8 cellular contexts compared by ENCODE assay signal in genomic region chr6:41371992-41372525, GRCh38. TPM values are rescaled to one million over a fixed set of nuclear protein-coding genes. Genes with fewer than 3 reads are reported as not detected.
DNase-seq lines count a peak whose midpoint lies in the region; ATAC-seq lines count a peak whose summit lies in the region.

No MANE protein-coding gene starts in this region.

- peak overlapping the region; percentile 38 for H3K27ac Mint-ChIP-seq in T-helper 1 cell treated with Interleukin-12 subunit alpha and Interleukin-12 subunit beta and Interleukin-4 antibody, amounts not matched to agents 30 μg/mL and 1 μg/mL, for 36 hours
- no peak overlapping the region for H3K27ac Mint-ChIP-seq in activated naive CD8-positive, alpha-beta T cell
- peak overlapping the region in 2 of 6 donors; percentile 79 to 81 for H3K27ac Mint-ChIP-seq in immature natural killer cell
- H3K27ac Mint-ChIP-seq in stimulated activated naive CD8-positive, alpha-beta T cell treated with anti-CD3 and anti-CD28 coated beads, Interleukin-15, amount 100 ng/mL, for 72 hours = peak overlapping the region in 1 of 2 donors; percentile 53

- no peaks in the 10 kb centered on the region for H3K9me3 Mint-ChIP-seq in T-helper 1 cell treated with Interleukin-12 subunit alpha and Interleukin-12 subunit beta and Interleukin-4 antibody, amounts not matched to agents 30 μg/mL and 1 μg/mL, for 36 hours
- no peaks in the 10 kb centered on the region for H3K9me3 Mint-ChIP-seq in activated naive CD8-positive, alpha-beta T cell (ENCODE audit: low read depth)
- peaks cover 0 to 6% (median 0%) of the 10 kb centered on the region in 6 donors for H3K9me3 Mint-ChIP-seq in immature natural killer cell
- H3K9me3 Mint-ChIP-seq in stimulated activated naive CD8-positive, alpha-beta T cell treated with anti-CD3 and anti-CD28 coated beads, Interleukin-15, amount 100 ng/mL, for 72 hours = no peaks in the 10 kb centered on the region

- peaks cover 2% of the 10 kb centered on the region for H3K36me3 Mint-ChIP-seq in T-helper 1 cell treated with Interleukin-12 subunit alpha and Interleukin-12 subunit beta and Interleukin-4 antibody, amounts not matched to agents 30 μg/mL and 1 μg/mL, for 36 hours (ENCODE audit: low read depth)
- no peaks in the 10 kb centered on the region for H3K36me3 Mint-ChIP-seq in activated naive CD8-positive, alpha-beta T cell
- H3K36me3 Mint-ChIP-seq in immature natural killer cell = peaks cover 0 to 4% (median 0%) of the 10 kb centered on the region in 3 donors

- peak; percentile 42 for ATAC-seq in stimulated activated naive CD8-positive, alpha-beta T cell treated with anti-CD3 and anti-CD28 coated beads, Interleukin-15, amount 100 ng/mL, for 72 hours
- ATAC-seq in HG03159 (IDR thresholded peaks at IDR 0.05; ENCODE audit: unreplicated experiment) (no peak), HG02852 (IDR thresholded peaks at IDR 0.05; ENCODE audit: unreplicated experiment) (no peak)

- H3K27me3 Mint-ChIP-seq in T-helper 1 cell treated with Interleukin-12 subunit alpha and Interleukin-12 subunit beta and Interleukin-4 antibody, amounts not matched to agents 30 μg/mL and 1 μg/mL, for 36 hours (ENCODE audit: low read depth) = peaks cover 89% of the 10 kb centered on the region
- H3K27me3 Mint-ChIP-seq in activated naive CD8-positive, alpha-beta T cell = peaks cover 40% of the 10 kb centered on the region
- H3K27me3 Mint-ChIP-seq in immature natural killer cell (ENCODE audit: low read depth in 3 of 3) = peaks cover 36 to 49% (median 47%) of the 10 kb centered on the region in 3 donors
- peaks cover 91% of the 10 kb centered on the region for H3K27me3 Mint-ChIP-seq in stimulated activated naive CD8-positive, alpha-beta T cell treated with anti-CD3 and anti-CD28 coated beads, Interleukin-15, amount 100 ng/mL, for 72 hours

- peak overlapping the region; percentile 74 for H3K4me3 Mint-ChIP-seq in T-helper 1 cell treated with Interleukin-12 subunit alpha and Interleukin-12 subunit beta and Interleukin-4 antibody, amounts not matched to agents 30 μg/mL and 1 μg/mL, for 36 hours
- peak overlapping the region; percentile 93 for H3K4me3 Mint-ChIP-seq in activated naive CD8-positive, alpha-beta T cell
- peak overlapping the region; percentile 69 to 91 (median 74) for H3K4me3 Mint-ChIP-seq in immature natural killer cell
- peak overlapping the region; percentile 79 to 89 for H3K4me3 Mint-ChIP-seq in stimulated activated naive CD8-positive, alpha-beta T cell treated with anti-CD3 and anti-CD28 coated beads, Interleukin-15, amount 100 ng/mL, for 72 hours

- DNase-seq in T-helper 1 cell (no peak), immature natural killer cell (peak; percentile 28 to 45 (median 30)), LoVo (ENCODE audit: low spot score) (no peak)
- DNase-seq in stimulated activated naive CD8-positive, alpha-beta T cell treated with anti-CD3 and anti-CD28 coated beads, Interleukin-15, amount 100 ng/mL, for 72 hours = peak in 1 of 2 donors; percentile 18

- H3K4me1 Mint-ChIP-seq in T-helper 1 cell treated with Interleukin-12 subunit alpha and Interleukin-12 subunit beta and Interleukin-4 antibody, amounts not matched to agents 30 μg/mL and 1 μg/mL, for 36 hours (ENCODE audit: low read depth) = peaks cover 19% of the 10 kb centered on the region
- H3K4me1 Mint-ChIP-seq in activated naive CD8-positive, alpha-beta T cell (ENCODE audit: low read depth) = peaks cover 39% of the 10 kb centered on the region
- H3K4me1 Mint-ChIP-seq in immature natural killer cell = peaks cover 39 to 41% of the 10 kb centered on the region in 2 donors
- peaks cover 50% of the 10 kb centered on the region for H3K4me1 Mint-ChIP-seq in stimulated activated naive CD8-positive, alpha-beta T cell treated with anti-CD3 and anti-CD28 coated beads, Interleukin-15, amount 100 ng/mL, for 72 hours

RNA-seq across cellular contexts. Expression of gene NCR2, which starts 36.7 kb away (rescaled TPM):
- under 1 TPM in 2 of 3 donors, not detected in 1; 0.91 to 0.97 TPM for polyA plus RNA-seq in immature natural killer cell

Comparison
In these comparisons a context has a peak if more than half of its experiments do, and no peak if none do; other contexts are left out.
1. DNase-seq: peak in immature natural killer cell (3 of 3); none in T-helper 1 cell (0 of 5) and LoVo (single experiment).
2. Peak in every context shown above with its lines, with median percentiles within 50 percentile points of each other: H3K4me3 Mint-ChIP-seq.